ENCODE assay signal across 18 cellular contexts in genomic region chr14:98167253-98167652, GRCh38.
DNase-seq lines count a peak whose midpoint lies in the region; TF ChIP-seq lines count a peak whose summit lies in the region.
"Had no signal": no experiment of that assay in that cellular context is flagged by ENCODE, and none has a peak within 500 bp of the region (broad histone marks: within the 10 kb centered on the region; RNA-seq: fewer than 3 reads in every experiment).

No MANE protein-coding gene starts in this region.

- H3K4me1 Mint-ChIP-seq in activated naive CD4-positive, alpha-beta T cell treated with anti-CD3 and anti-CD28 coated beads, Interleukin-2, amount 50 U/mL, for 24 hours: peaks cover 98% of the 10 kb centered on the region
- H3K4me1 Mint-ChIP-seq in activated naive CD8-positive, alpha-beta T cell (ENCODE audit: low read depth): peaks cover 92% of the 10 kb centered on the region

- H3K9me2 ChIP-seq in Loucy (replicated peaks; ENCODE audit: low read depth, low read length): no peaks in the 10 kb centered on the region

- H3K79me2 ChIP-seq in Loucy (ENCODE audit: insufficient read depth, low read length): no peaks in the 10 kb centered on the region
- H3K79me2 ChIP-seq: parathyroid adenoma had no signal

- peak overlapping the region; percentile 11 for H3K4me2 ChIP-seq in Loucy (ENCODE audit: low read depth, low read length, poor library complexity, severe bottlenecking)

- H3K4me1 ChIP-seq in Loucy (ENCODE audit: insufficient read depth, low read length, poor library complexity, severe bottlenecking): peaks cover 42% of the 10 kb centered on the region
- H3K4me1 ChIP-seq in thymus (ENCODE audit: control insufficient read depth, insufficient read depth, low read length): peaks cover 74% of the 10 kb centered on the region
- no peaks in the 10 kb centered on the region for H3K4me1 ChIP-seq in colonic mucosa
- H3K4me1 ChIP-seq: parathyroid adenoma, right atrium auricular region, tibial nerve had no signal

- H3K4me3 ChIP-seq in Loucy (ENCODE audit: low read length, poor library complexity, severe bottlenecking): no peak overlapping the region
- H3K4me3 ChIP-seq in thymus (ENCODE audit: low read length): peak overlapping the region; percentile 22
- H3K4me3 ChIP-seq in colonic mucosa: no peak overlapping the region
- H3K4me3 ChIP-seq: right atrium auricular region, SK-N-MC, tibial nerve had no signal

- H3K36me3 ChIP-seq in Loucy (ENCODE audit: insufficient read depth, low read length): no peaks in the 10 kb centered on the region
- H3K36me3 ChIP-seq in thymus (ENCODE audit: control insufficient read depth, insufficient read depth): no peaks in the 10 kb centered on the region
- H3K36me3 ChIP-seq in colonic mucosa: no peaks in the 10 kb centered on the region
- H3K36me3 ChIP-seq: right atrium auricular region, tibial nerve had no signal

- H3K27ac ChIP-seq in thymus (ENCODE audit: low read depth) (peak overlapping the region; percentile 92), colonic mucosa (no peak overlapping the region)
- H3K27ac ChIP-seq: parathyroid adenoma, right atrium auricular region, SK-N-MC, tibial nerve had no signal

- peaks cover 10% of the 10 kb centered on the region for H3K36me3 Mint-ChIP-seq in activated naive CD4-positive, alpha-beta T cell treated with anti-CD3 and anti-CD28 coated beads, Interleukin-2, amount 50 U/mL, for 24 hours
- H3K36me3 Mint-ChIP-seq in activated naive CD8-positive, alpha-beta T cell: peaks cover 10% of the 10 kb centered on the region

- H2AFZ ChIP-seq in Loucy (ENCODE audit: low read length): no peak overlapping the region
- H2AFZ ChIP-seq: parathyroid adenoma had no signal

- no peak for DNase-seq in activated naive CD4-positive, alpha-beta T cell treated with Interleukin-2 at 50 U/mL for 16 hours
- no peak for DNase-seq in NCI-H2029 (lab: John Stamatoyannopoulos, UW)
- DNase-seq in colonic mucosa: no peak
- DNase-seq: GF-D8; islet precursor cell; NCI-H1105 treated with DMSO at 0.1 percent for 48 hours; stimulated activated CD4-positive, alpha-beta T cell treated with anti-CD3 and anti-CD28 coated beads, Interleukin-12 subunit alpha, Interleukin-12 subunit beta, amount 100 ng/mL, for 4 hours; stimulated activated CD4-positive, alpha-beta T cell treated with anti-CD3 and anti-CD28 coated beads, Interleukin-4, amount 100 ng/mL, for 24 hours; T1000 had no signal

- WGBS in thymus: 13% methylated on average over 9 of the region's 9 CpGs

- no peaks in the 10 kb centered on the region for H3F3A ChIP-seq in Loucy (ENCODE audit: low read depth)

- TF ChIP-seq CTCF in Loucy (conservative IDR thresholded peaks at IDR 0.05; ENCODE audit: low read length) (no peak), colonic mucosa (IDR thresholded peaks at IDR 0.05) (no peak)

- H3K9me3 ChIP-seq in Loucy (ENCODE audit: insufficient read depth, low read depth, low read length) (no peaks in the 10 kb centered on the region), thymus (ENCODE audit: control insufficient read depth) (no peaks in the 10 kb centered on the region), colonic mucosa (no peaks in the 10 kb centered on the region)
- H3K9me3 ChIP-seq: right atrium auricular region had no signal

- H4K20me1 ChIP-seq in Loucy (ENCODE audit: insufficient read depth, low read length, poor library complexity, severe bottlenecking): no peaks in the 10 kb centered on the region

- intact Hi-C loops in colonic mucosa (cut with DNase I): no loop called here

- no peaks in the 10 kb centered on the region for H3K27me3 ChIP-seq in Loucy (ENCODE audit: insufficient read depth, low read length, poor library complexity, severe bottlenecking)
- H3K27me3 ChIP-seq in thymus (ENCODE audit: control insufficient read depth, insufficient read depth): no peaks in the 10 kb centered on the region
- no peaks in the 10 kb centered on the region for H3K27me3 ChIP-seq in colonic mucosa
- H3K27me3 ChIP-seq: right atrium auricular region, tibial nerve had no signal

- H3K9me3 Mint-ChIP-seq in activated naive CD4-positive, alpha-beta T cell treated with anti-CD3 and anti-CD28 coated beads, Interleukin-2, amount 50 U/mL, for 24 hours: peaks cover 6% of the 10 kb centered on the region
- no peaks in the 10 kb centered on the region for H3K9me3 Mint-ChIP-seq in activated naive CD8-positive, alpha-beta T cell (ENCODE audit: low read depth)
- H3K9me3 Mint-ChIP-seq: dendritic cell treated with granulocyte-macrophage colony-stimulating factor and Interleukin-4, amounts not matched to agents 40 ng/mL and 50 ng/mL, for 4 days had no signal

- peak overlapping the region; percentile 46 for H3K9ac ChIP-seq in Loucy (ENCODE audit: low read depth, low read length, poor library complexity, severe bottlenecking)
- no peak overlapping the region for H3K9ac ChIP-seq in colonic mucosa (ENCODE audit: low read depth in 2 of 2, low read length in 2 of 2)
- H3K9ac ChIP-seq: parathyroid adenoma had no signal

- peak overlapping the region; percentile 94 for H3K27ac Mint-ChIP-seq in activated naive CD4-positive, alpha-beta T cell treated with anti-CD3 and anti-CD28 coated beads, Interleukin-2, amount 50 U/mL, for 24 hours
- peak overlapping the region; percentile 100 for H3K27ac Mint-ChIP-seq in activated naive CD8-positive, alpha-beta T cell
- H3K27ac Mint-ChIP-seq: dendritic cell treated with granulocyte-macrophage colony-stimulating factor and Interleukin-4, amounts not matched to agents 40 ng/mL and 50 ng/mL, for 4 days had no signal

- no peaks in the 10 kb centered on the region for H3K27me3 Mint-ChIP-seq in activated naive CD4-positive, alpha-beta T cell treated with anti-CD3 and anti-CD28 coated beads, Interleukin-2, amount 50 U/mL, for 24 hours
- H3K27me3 Mint-ChIP-seq in activated naive CD8-positive, alpha-beta T cell: no peaks in the 10 kb centered on the region

- H3K4me3 Mint-ChIP-seq in activated naive CD4-positive, alpha-beta T cell treated with anti-CD3 and anti-CD28 coated beads, Interleukin-2, amount 50 U/mL, for 24 hours: peak overlapping the region; percentile 65
- H3K4me3 Mint-ChIP-seq in activated naive CD8-positive, alpha-beta T cell: peak overlapping the region; percentile 65
- H3K4me3 Mint-ChIP-seq: dendritic cell treated with granulocyte-macrophage colony-stimulating factor and Interleukin-4, amounts not matched to agents 40 ng/mL and 50 ng/mL, for 4 days had no signal
